Comparison of ENCODE assay signal across 8 cellular contexts in genomic region chr22:22593964-22594656, GRCh38. TPM values are rescaled to one million over a fixed set of nuclear protein-coding genes. Genes with fewer than 3 reads are reported as not detected.
DNase-seq lines count a peak whose midpoint lies in the region; ATAC-seq and TF ChIP-seq lines count a peak whose summit lies in the region.

No MANE protein-coding gene starts in this region.

- peaks cover 4 to 14% of the 10 kb centered on the region in 2 donors for H3K27me3 Mint-ChIP-seq in CD8-positive, alpha-beta memory T cell

- no peaks in the 10 kb centered on the region for H3K27me3 ChIP-seq in CD8-positive, alpha-beta memory T cell (ENCODE audit: insufficient read depth, low read length, poor library complexity, severe bottlenecking)
- no peaks in the 10 kb centered on the region for H3K27me3 ChIP-seq in Peyer's patch
- peaks cover 76% of the 10 kb centered on the region for H3K27me3 ChIP-seq in left ventricle myocardium inferior (ENCODE audit: low read depth)

- no peak for TF ChIP-seq POLR2A in Peyer's patch (IDR thresholded peaks at IDR 0.05)

- POLR2A ChIA-PET in CD8-positive, alpha-beta memory T cell (lab: Charles Lee), result no interaction called here

- peak overlapping the region in 3 of 8 donors; percentile 10 to 37 (median 12) for H3K27ac Mint-ChIP-seq in CD8-positive, alpha-beta memory T cell

- no peak overlapping the region for H3K4me3 ChIP-seq in CD8-positive, alpha-beta memory T cell (ENCODE audit: low read length)
- no peak overlapping the region for H3K4me3 ChIP-seq in Peyer's patch
- no peak overlapping the region for H3K4me3 ChIP-seq in left ventricle myocardium inferior

- intact Hi-C loops in left ventricle myocardium inferior (cut with micrococcal nuclease), result no loop called here

- CTCF ChIA-PET in CD8-positive, alpha-beta memory T cell (lab: Charles Lee), result interaction anchor here (1.0 to 1.2 kb wide), 3 partner anchors 19 to 290 kb away, joined by 3 to 4 read pairs (median 3); no protein-coding TSS in a partner anchor

- no peaks in the 10 kb centered on the region for H3K36me3 Mint-ChIP-seq in CD8-positive, alpha-beta memory T cell

- TF ChIP-seq CTCF in Peyer's patch (IDR thresholded peaks at IDR 0.05) (peak; percentile 43 to 68 (median 52)), left ventricle myocardium inferior (IDR thresholded peaks at IDR 0.05; ENCODE audit: borderline replicate concordance) (peak; percentile 60)

- no peaks in the 10 kb centered on the region for H3K36me3 ChIP-seq in CD8-positive, alpha-beta memory T cell (ENCODE audit: insufficient read depth, low read length)
- H3K36me3 ChIP-seq in Peyer's patch (no peaks in the 10 kb centered on the region), left ventricle myocardium inferior (no peaks in the 10 kb centered on the region)

- DNase-seq in CD8-positive, alpha-beta memory T cell, result peak; percentile 29 to 71 (median 41)
- DNase-seq in HCEC 1CT (peak; percentile 45), Peyer's patch (peak; percentile 56 to 79 (median 65)), left ventricle myocardium inferior (no peak), COR-L47 (lab: John Stamatoyannopoulos, UW) (no peak)
- DNase-seq in activated effector memory CD4-positive, alpha-beta T cell treated with anti-CD3 and anti-CD28 coated beads, Interleukin-2, amount 50 U/mL, for 16 hours, result peak; percentile 81
- peak; percentile 55 for DNase-seq in stimulated activated CD4-positive, alpha-beta T cell treated with anti-CD3 and anti-CD28 coated beads, Interleukin-12 subunit alpha, Interleukin-12 subunit beta, amount 100 ng/mL, for 4 hours

- no peaks in the 10 kb centered on the region for H3K4me1 ChIP-seq in CD8-positive, alpha-beta memory T cell (ENCODE audit: insufficient read depth, low read length)
- H3K4me1 ChIP-seq in Peyer's patch (no peaks in the 10 kb centered on the region), left ventricle myocardium inferior (no peaks in the 10 kb centered on the region)

- no peak for ATAC-seq in GM18498 (IDR thresholded peaks at IDR 0.05; ENCODE audit: unreplicated experiment)

- H3K9me3 Mint-ChIP-seq in CD8-positive, alpha-beta memory T cell, result no peaks in the 10 kb centered on the region

- peaks cover 0 to 6% (median 0%) of the 10 kb centered on the region in 3 donors for H3K4me1 Mint-ChIP-seq in CD8-positive, alpha-beta memory T cell

- H3K4me3 Mint-ChIP-seq in CD8-positive, alpha-beta memory T cell, result no peak overlapping the region

- no peak overlapping the region for H3K27ac ChIP-seq in CD8-positive, alpha-beta memory T cell (ENCODE audit: low read depth, low read length)
- H3K27ac ChIP-seq in Peyer's patch (no peak overlapping the region), left ventricle myocardium inferior (replicated peaks) (no peak overlapping the region)

- H3K9me3 ChIP-seq in CD8-positive, alpha-beta memory T cell (ENCODE audit: low read length), result no peaks in the 10 kb centered on the region
- H3K9me3 ChIP-seq in Peyer's patch (no peaks in the 10 kb centered on the region), left ventricle myocardium inferior (replicated peaks) (no peaks in the 10 kb centered on the region)

RNA-seq across cellular contexts. Expression of gene PRAME, which starts 35.0 kb away (rescaled TPM):
- total RNA-seq in CD8-positive, alpha-beta memory T cell, result not detected
- not detected for polyA plus RNA-seq in CD8-positive, alpha-beta memory T cell
- total RNA-seq in Peyer's patch, result not detected
- not detected for total RNA-seq in left ventricle myocardium inferior

RNA-seq across cellular contexts. Expression of gene GGTLC2, which starts 50.3 kb away (rescaled TPM):
- not detected for total RNA-seq in CD8-positive, alpha-beta memory T cell
- polyA plus RNA-seq in CD8-positive, alpha-beta memory T cell, result not detected
- not detected for total RNA-seq in Peyer's patch
- not detected for total RNA-seq in left ventricle myocardium inferior

Comparison
In these comparisons a context has a peak if more than half of its experiments do, and no peak if none do; other contexts are left out.
1. DNase-seq: peak in CD8-positive, alpha-beta memory T cell (5 of 5), HCEC 1CT (single experiment), Peyer's patch (3 of 3), activated effector memory CD4-positive, alpha-beta T cell treated with anti-CD3 and anti-CD28 coated beads, Interleukin-2, amount 50 U/mL, for 16 hours (single experiment) and stimulated activated CD4-positive, alpha-beta T cell treated with anti-CD3 and anti-CD28 coated beads, Interleukin-12 subunit alpha, Interleukin-12 subunit beta, amount 100 ng/mL, for 4 hours (single experiment); none in left ventricle myocardium inferior (single experiment) and COR-L47 (single experiment).